ENCODE assay signal across 8 cellular contexts in the genomic region with DNA sequence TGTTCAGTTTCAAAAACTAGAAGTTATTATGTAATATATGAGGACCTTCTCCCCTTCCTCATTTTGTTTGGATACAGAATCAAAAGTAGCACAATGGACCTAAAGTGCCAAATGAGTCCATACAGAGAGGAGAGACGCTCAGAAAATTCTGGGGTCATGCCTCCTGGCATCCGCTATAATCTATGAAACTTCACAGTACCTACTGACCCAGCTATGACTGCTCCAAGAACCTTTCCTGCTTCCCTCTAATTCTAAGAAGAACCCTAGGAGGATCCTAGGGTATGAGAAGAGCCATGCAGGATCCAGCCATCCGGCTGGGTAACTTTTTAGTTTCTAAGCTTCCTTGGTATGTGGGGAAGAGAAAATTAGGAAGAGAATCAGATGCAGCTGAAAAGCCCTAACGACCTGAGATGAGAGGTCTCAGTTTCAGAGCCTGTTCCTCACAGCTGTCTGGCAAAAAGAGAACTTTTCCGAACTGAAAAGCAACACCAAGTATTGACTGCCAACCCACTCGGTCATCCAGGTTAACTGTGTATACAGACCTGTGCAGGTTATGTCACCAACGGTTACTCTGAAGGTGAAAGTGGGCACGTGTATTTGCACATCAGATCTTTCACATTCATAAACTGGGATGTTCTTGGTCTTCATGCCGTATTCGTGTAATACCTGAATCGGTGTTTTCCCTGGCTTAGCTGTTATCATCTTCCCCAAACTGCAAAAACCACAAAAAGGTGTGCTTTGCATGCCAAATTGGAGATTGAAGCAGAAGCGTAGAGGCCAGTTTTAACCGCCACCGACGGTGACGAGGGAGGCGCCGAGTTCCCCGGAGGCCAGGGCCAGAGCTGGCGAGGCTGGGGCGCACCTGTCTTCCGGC. TPM values are rescaled to one million over a fixed set of nuclear protein-coding genes. Genes with fewer than 3 reads are reported as not detected.
DNase-seq lines count a peak whose midpoint lies in the region; ATAC-seq and TF ChIP-seq lines count a peak whose summit lies in the region.

No MANE protein-coding gene starts in this region.

- no peak for TF ChIP-seq POLR2A in heart left ventricle (IDR thresholded peaks at IDR 0.05)

- TF ChIP-seq CTCF in heart left ventricle (IDR thresholded peaks at IDR 0.05) = no peak

- intact Hi-C loops in heart left ventricle (cut with DNase I) (loop anchor here in 4 of 10 donors (2.0 to 5.0 kb wide), 3 partner anchors 29 to 72 kb away; partner anchors contain the start of gene FKBP7 (in 2 of the 4)), left cardiac atrium (cut with DNase I) (loop anchor here in 1 of 2 donors (2.0 kb wide), 1 partner anchor 29 kb away; the partner anchor contains the start of gene FKBP7)

- WGBS in heart left ventricle, 4 donors = 6 to 9% (median 6%) methylated on average over 20 to 22 of the region's 22 CpGs

- H3K36me3 ChIP-seq in heart left ventricle (peaks cover 0 to 39% (median 34%) of the 10 kb centered on the region in 9 donors), mucosa of stomach (ENCODE audit: control insufficient read depth, insufficient read depth, low read length) (peaks cover 3% of the 10 kb centered on the region)

- DNase-seq in heart left ventricle (no peak), left cardiac atrium (no peak), NCI-H2029 (lab: John Stamatoyannopoulos, UW) (peak; percentile 69), NCI-H1092 (lab: John Stamatoyannopoulos, UW) (no peak)

- peak overlapping the region; percentile 80 for H3K9ac ChIP-seq in mucosa of stomach (ENCODE audit: low read length)

- peak overlapping the region; percentile 88 to 99 (median 98) for H3K27ac ChIP-seq in heart left ventricle
- peak overlapping the region; percentile 94 for H3K27ac ChIP-seq in cingulate gyrus (ENCODE audit: low read depth, low read length)

- H3K4me1 ChIP-seq in heart left ventricle (peaks cover 0 to 35% (median 26%) of the 10 kb centered on the region in 12 donors), mucosa of stomach (ENCODE audit: control insufficient read depth, insufficient read depth, low read length) (peaks cover 12% of the 10 kb centered on the region)

- H3K9me3 ChIP-seq in heart left ventricle = no peaks in the 10 kb centered on the region
- H3K9me3 ChIP-seq in mucosa of stomach (ENCODE audit: control insufficient read depth, low read length) = no peaks in the 10 kb centered on the region

- no peaks in the 10 kb centered on the region for H3K27me3 ChIP-seq in heart left ventricle
- H3K27me3 ChIP-seq in mucosa of stomach (ENCODE audit: control insufficient read depth, insufficient read depth, low read length) = no peaks in the 10 kb centered on the region

- ATAC-seq in heart left ventricle (no peak), left cardiac atrium (no peak), HG02571 (IDR thresholded peaks at IDR 0.05; ENCODE audit: unreplicated experiment) (peak; percentile 45), esophagus mucosa (no peak)

- H3K4me3 ChIP-seq in heart left ventricle (peak overlapping the region; percentile 74 to 96 (median 90)), mucosa of stomach (ENCODE audit: low read length) (peak overlapping the region; percentile 74)

RNA-seq across cellular contexts. Expression of gene PRKRA, which starts 1.0 kb away (rescaled TPM):
- 10 to 100 TPM; 35.2 to 64.3 (median 49.5) TPM for total RNA-seq in heart left ventricle
- polyA plus RNA-seq in heart left ventricle = 10 to 100 TPM; 40.4 to 49.7 TPM
- 10 to 100 TPM; 32.1 to 44.3 TPM for total RNA-seq in left cardiac atrium
- total RNA-seq in esophagus mucosa = 25.3 TPM

RNA-seq across cellular contexts. Expression of gene PJVK, which starts 1.2 kb away (rescaled TPM):
- 1 to 10 TPM in 5 of 9 donors, under 1 TPM in 3, not detected in 1; 0.48 to 1.7 (median 1.5) TPM for total RNA-seq in heart left ventricle
- 1 to 10 TPM in 1 of 2 donors, under 1 TPM in 1; 0.58 to 1.1 TPM for polyA plus RNA-seq in heart left ventricle
- total RNA-seq in left cardiac atrium = 1 to 10 TPM; 1.2 to 1.4 TPM
- 1.4 TPM for total RNA-seq in esophagus mucosa

RNA-seq across cellular contexts. Expression of gene FKBP7, which starts 28.5 kb away (rescaled TPM):
- total RNA-seq in heart left ventricle (10 to 100 TPM in 3 of 9 donors, 1 to 10 TPM in 6; 6.2 to 11.8 (median 9.0) TPM), left cardiac atrium (10 to 100 TPM; 12.7 to 13.5 TPM), esophagus mucosa (1.00 TPM)
- 10 to 100 TPM in 1 of 2 donors, 1 to 10 TPM in 1; 5.3 to 10.1 TPM for polyA plus RNA-seq in heart left ventricle

RNA-seq across cellular contexts. Expression of gene PLEKHA3, which starts 30.3 kb away (rescaled TPM):
- total RNA-seq in heart left ventricle = 10 to 100 TPM; 10.2 to 50.4 (median 40.5) TPM
- polyA plus RNA-seq in heart left ventricle = 10 to 100 TPM in 1 of 2 donors, 1 to 10 TPM in 1; 3.0 to 11.0 TPM
- total RNA-seq in left cardiac atrium = 10 to 100 TPM; 34.0 to 54.1 TPM
- 10.7 TPM for total RNA-seq in esophagus mucosa
